ENCODE assay signal across 1 cellular context in the genomic region with DNA sequence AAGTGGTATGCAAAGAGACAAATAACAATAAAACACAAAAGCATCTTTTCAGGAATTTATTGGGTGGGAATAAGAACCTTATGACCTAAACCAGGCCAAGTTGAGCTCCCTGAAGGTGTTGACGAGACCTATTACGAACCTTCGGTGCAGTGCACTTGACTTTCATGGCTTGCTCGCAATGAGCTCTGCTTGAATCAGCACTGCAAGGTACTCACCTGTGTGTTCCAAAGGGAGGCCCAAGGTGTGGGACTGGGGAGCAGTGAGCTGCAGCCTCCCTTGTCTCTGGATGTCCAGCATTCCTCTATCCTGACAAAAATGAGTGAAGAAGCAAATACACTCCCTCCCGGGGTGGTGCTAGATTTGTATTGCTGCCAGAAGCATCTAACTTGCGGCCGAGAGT.
TF ChIP-seq lines count a peak whose summit lies in the region.

Gene MDFIC2, minus strand, starts transcription at position 303 of the 400 bp plus-strand sequence. CDS start 665 bp downstream, outside the sequence.

TF ChIP-seq in IMR-90, 13 proteins besides CTCF, POLR2A, EP300 and RAD21:
- TF ChIP-seq CEBPB (IDR thresholded peaks at IDR 0.05; ENCODE audit: low read depth, low read length) = no peak
- TF ChIP-seq MXI1 (IDR thresholded peaks at IDR 0.05; ENCODE audit: borderline replicate concordance, low read depth, low read length) = no peak
- no peak for TF ChIP-seq MAFK (IDR thresholded peaks at IDR 0.05; ENCODE audit: low read depth, low read length)
